In genomic region chr5:128924299-128924698, GRCh38 we compare ENCODE assay signal across 19 cellular contexts. TPM values are rescaled to one million over a fixed set of nuclear protein-coding genes. Genes with fewer than 3 reads are reported as not detected.
DNase-seq lines count a peak whose midpoint lies in the region; ATAC-seq and TF ChIP-seq lines count a peak whose summit lies in the region.
"Had no signal": no experiment of that assay in that cellular context is flagged by ENCODE, and none has a peak within 500 bp of the region (broad histone marks: within the 10 kb centered on the region; RNA-seq: fewer than 3 reads in every experiment).

No MANE protein-coding gene starts in this region.

- H3K27me3 ChIP-seq in right atrium auricular region (no peaks in the 10 kb centered on the region), heart left ventricle (no peaks in the 10 kb centered on the region)

- H3K4me3 ChIP-seq in right atrium auricular region (no peak overlapping the region), heart left ventricle (no peak overlapping the region)
- H3K4me3 ChIP-seq: GM23248 had no signal

- H3K9me3 ChIP-seq in right atrium auricular region: no peaks in the 10 kb centered on the region
- no peaks in the 10 kb centered on the region for H3K9me3 ChIP-seq in heart left ventricle

- H3K4me1 ChIP-seq in right atrium auricular region: peaks cover 0 to 13% of the 10 kb centered on the region in 2 donors
- peaks cover 0 to 11% (median 0%) of the 10 kb centered on the region in 12 donors for H3K4me1 ChIP-seq in heart left ventricle

- intact Hi-C loops in Right ventricle myocardium superior (cut with DNase I): no loop called here
- intact Hi-C loops in heart left ventricle (cut with DNase I): loop anchor here in 2 of 10 donors (5.0 to 10.0 kb wide), 2 partner anchors 43 to 171 kb away; partner anchors contain the start of genes ISOC1 (in 1 of the 2) and SLC27A6 (in 1 of the 2)
- intact Hi-C loops in left ventricle myocardium superior (cut with micrococcal nuclease): no loop called here

- H3K27ac ChIP-seq in right atrium auricular region: peak overlapping the region in 1 of 2 donors; percentile 83
- peak overlapping the region in 6 of 12 donors; percentile 60 to 81 (median 70) for H3K27ac ChIP-seq in heart left ventricle
- H3K27ac ChIP-seq: GM23248 had no signal

- ATAC-seq in Right ventricle myocardium superior (ENCODE audit: poor library complexity) (peak; percentile 67), heart left ventricle (peak; percentile 50 to 79 (median 66)), left ventricle myocardium superior (peak; percentile 75), GM18502 (IDR thresholded peaks at IDR 0.05; ENCODE audit: poor library complexity, unreplicated experiment) (no peak), GM18498 (IDR thresholded peaks at IDR 0.05; ENCODE audit: unreplicated experiment) (no peak)

- 40 to 59% (median 50%) methylated on average over 2 of the region's 2 CpGs for WGBS in heart left ventricle, 4 donors

- TF ChIP-seq POLR2A in heart left ventricle (IDR thresholded peaks at IDR 0.05): no peak

- TF ChIP-seq CTCF in right atrium auricular region (IDR thresholded peaks at IDR 0.05): no peak
- TF ChIP-seq CTCF in heart left ventricle (IDR thresholded peaks at IDR 0.05): no peak

- no peaks in the 10 kb centered on the region for H3K36me3 ChIP-seq in right atrium auricular region
- H3K36me3 ChIP-seq in heart left ventricle: no peaks in the 10 kb centered on the region

- DNase-seq in Right ventricle myocardium superior: no peak
- no peak for DNase-seq in right atrium auricular region (ENCODE audit: low spot score)
- no peak for DNase-seq in heart left ventricle
- no peak for DNase-seq in left ventricle myocardium superior
- DNase-seq: C1 segment of cervical spinal cord; Calu3; CD4-positive, alpha-beta memory T cell; COR-L47; DMS53; DMS79 treated with DMSO at 0.1 percent for 48 hours; GF-D8; GM23248; H7; HCEC 1CT had no signal

RNA-seq across cellular contexts. Expression of gene SLC27A6, which starts 41.0 kb away (rescaled TPM):
- 82.3 TPM for total RNA-seq in Right ventricle myocardium superior
- total RNA-seq in right atrium auricular region: 10 to 100 TPM; 15.2 to 50.6 TPM
- total RNA-seq in heart left ventricle: 10 to 100 TPM in 8 of 9 donors, 1 to 10 TPM in 1; 9.0 to 95.1 (median 31.5) TPM
- 10 to 100 TPM; 21.4 to 23.1 TPM for polyA plus RNA-seq in heart left ventricle
- total RNA-seq in left ventricle myocardium superior: 52.2 TPM
- total RNA-seq: A172; A673; Calu3; CD4-positive, alpha-beta memory T cell; G401 had no signal
- polyA plus RNA-seq: CD4-positive, alpha-beta memory T cell; GM23248 had no signal

Comparison
In these comparisons a context has a peak if more than half of its experiments do, and no peak if none do; other contexts are left out.
1. ATAC-seq: peak in Right ventricle myocardium superior (single experiment), heart left ventricle (4 of 4) and left ventricle myocardium superior (single experiment); none in GM18502 (single experiment) and GM18498 (single experiment).